Comparison of ENCODE assay signal across 21 cellular contexts in genomic region chr2:34365937-34366336, GRCh38.
A peak's percentile ranks its signal among the peaks of the same experiment; 100 is the strongest.
DNase-seq lines count a peak whose midpoint lies in the region; ATAC-seq, FAIRE-seq and TF ChIP-seq lines count a peak whose summit lies in the region.
"Had no signal": no experiment of that assay in that cellular context is flagged by ENCODE, and none has a peak within 500 bp of the region (broad histone marks: within the 10 kb centered on the region; RNA-seq: fewer than 3 reads in every experiment).

No MANE protein-coding gene starts in this region.

- peaks cover 14% of the 10 kb centered on the region for H3K4me1 Mint-ChIP-seq in astrocyte (ENCODE audit: low read depth, unreplicated experiment)
- H3K4me1 Mint-ChIP-seq: natural killer cell had no signal

- H3K4me2 ChIP-seq in astrocyte (ENCODE audit: low read length): no peak overlapping the region

- H3K4me3 ChIP-seq in astrocyte (ENCODE audit: insufficient read depth, low read depth, low read length): no peak overlapping the region
- H3K4me3 ChIP-seq in iPS-18a (ENCODE audit: low read length): peak overlapping the region; percentile 68
- no peak overlapping the region for H3K4me3 ChIP-seq in pancreas
- H3K4me3 ChIP-seq: lower lobe of right lung had no signal

- H3K9ac ChIP-seq in astrocyte (ENCODE audit: low read length) (no peak overlapping the region), iPS-18a (ENCODE audit: low read length) (peak overlapping the region; percentile 34)

- H3K4me1 ChIP-seq in astrocyte (ENCODE audit: insufficient read depth, low read length) (no peaks in the 10 kb centered on the region), iPS-18a (ENCODE audit: control insufficient read depth, low read depth, low read length) (peaks cover 44% of the 10 kb centered on the region), pancreas (peaks cover 11 to 17% (median 16%) of the 10 kb centered on the region in 3 donors)
- H3K4me1 ChIP-seq: lower lobe of right lung had no signal

- intact Hi-C loops in pancreas (cut with DNase I): no loop called here

- H3K27ac ChIP-seq in astrocyte (ENCODE audit: low read depth, low read length): no peak overlapping the region
- peak overlapping the region; percentile 64 for H3K27ac ChIP-seq in iPS-18a (ENCODE audit: low read length)
- H3K27ac ChIP-seq in pancreas: peak overlapping the region; percentile 23 to 63 (median 59)
- H3K27ac ChIP-seq: lower lobe of right lung had no signal

- H3K79me2 ChIP-seq in astrocyte (ENCODE audit: insufficient read depth, low read length): no peaks in the 10 kb centered on the region

- H3K36me3 Mint-ChIP-seq in astrocyte (ENCODE audit: low read depth, unreplicated experiment): no peaks in the 10 kb centered on the region
- H3K36me3 Mint-ChIP-seq: natural killer cell had no signal

- H3K9me3 ChIP-seq in astrocyte (ENCODE audit: insufficient read depth, low read depth, low read length) (no peaks in the 10 kb centered on the region), iPS-18a (ENCODE audit: control insufficient read depth, low read depth, low read length) (no peaks in the 10 kb centered on the region), pancreas (no peaks in the 10 kb centered on the region)
- H3K9me3 ChIP-seq: lower lobe of right lung had no signal

- CTCF ChIA-PET in HEK293T (lab: Yijun Ruan, JAX): no interaction called here
- CTCF ChIA-PET in GM10248 (lab: Yijun Ruan, JAX): interaction anchor here (1.4 kb wide), 1 partner anchor 13 kb away, joined by 4 read pairs; no protein-coding TSS in a partner anchor

- no peak overlapping the region for H3K4me3 Mint-ChIP-seq in astrocyte (ENCODE audit: unreplicated experiment)
- H3K4me3 Mint-ChIP-seq: natural killer cell had no signal

- FAIRE-seq in astrocyte (lab: Jason Lieb, UNC): no peak
- FAIRE-seq in pancreas (lab: Jason Lieb, UNC): no peak
- FAIRE-seq: bronchial epithelial cell, HepG2 had no signal

- H3K27ac Mint-ChIP-seq in astrocyte (ENCODE audit: unreplicated experiment): peak overlapping the region; percentile 10
- H3K27ac Mint-ChIP-seq: natural killer cell had no signal

- ATAC-seq in pancreas (peak; percentile 96 to 99 (median 98)), GM18502 (IDR thresholded peaks at IDR 0.05; ENCODE audit: poor library complexity, unreplicated experiment) (no peak), GM18873 (IDR thresholded peaks at IDR 0.05; ENCODE audit: low FRiP score, unreplicated experiment) (no peak)
- ATAC-seq: HepG2, lower lobe of right lung, natural killer cell, Panc1 had no signal

- no peaks in the 10 kb centered on the region for H3K27me3 Mint-ChIP-seq in astrocyte (ENCODE audit: low read depth, unreplicated experiment)

- H2AFZ ChIP-seq in astrocyte (ENCODE audit: low read depth, low read length): no peak overlapping the region

- no peaks in the 10 kb centered on the region for H3K9me3 Mint-ChIP-seq in astrocyte (ENCODE audit: unreplicated experiment)

- H3K36me3 ChIP-seq in astrocyte (ENCODE audit: insufficient read depth, low read length) (no peaks in the 10 kb centered on the region), iPS-18a (ENCODE audit: control insufficient read depth, low read depth, low read length) (no peaks in the 10 kb centered on the region), pancreas (no peaks in the 10 kb centered on the region)
- H3K36me3 ChIP-seq: lower lobe of right lung had no signal

- no peaks in the 10 kb centered on the region for H3K27me3 ChIP-seq in astrocyte (ENCODE audit: insufficient read depth, low read length)
- no peaks in the 10 kb centered on the region for H3K27me3 ChIP-seq in iPS-18a (ENCODE audit: control insufficient read depth, insufficient read depth, low read length)
- no peaks in the 10 kb centered on the region for H3K27me3 ChIP-seq in pancreas

- 12 to 19% methylated on average over 3 of the region's 3 CpGs for WGBS in pancreas, 2 donors

- no peaks in the 10 kb centered on the region for H4K20me1 ChIP-seq in astrocyte (ENCODE audit: insufficient read depth, low read length)

- DNase-seq in HEK293T (ENCODE audit: extremely low spot score) (peak; percentile 21), astrocyte (ENCODE audit: low read depth) (no peak), pancreas (peak in 5 of 6 donors; percentile 64 to 84 (median 79)), hypothalamus (lab: John Stamatoyannopoulos, UW) (no peak), GM10248 (ENCODE audit: extremely low spot score) (no peak)
- DNase-seq: activated CD4-positive, alpha-beta T cell treated with anti-CD3 and anti-CD28 coated beads, Interleukin-2, amount 50 U/mL, for 1 hour; activated naive CD4-positive, alpha-beta T cell treated with anti-CD3 and anti-CD28 coated beads, Interleukin-2, amount 50 U/mL, for 16 hours; activated T-cell treated with anti-CD3 and anti-CD28 coated beads for 4 hours; COR-L47; effector CD8-positive, alpha-beta T cell; GF-D8; lower lobe of right lung; natural killer cell; NCI-H1694; stimulated activated CD4-positive, alpha-beta T cell treated with anti-CD3 and anti-CD28 coated beads, Interleukin-4, amount 100 ng/mL, for 1 hour had no signal

- TF ChIP-seq CTCF in astrocyte (IDR thresholded peaks at IDR 0.05; ENCODE audit: insufficient read depth, low read depth, low read length) (no peak), pancreas (IDR thresholded peaks at IDR 0.05) (no peak), GM10248 (IDR thresholded peaks at IDR 0.05; ENCODE audit: control extremely low read depth, extremely low read depth, low read depth, missing control alignments) (no peak)

- POLR2A ChIA-PET in HEK293T (lab: Yijun Ruan, JAX) (no interaction called here), GM10248 (lab: Yijun Ruan, JAX) (no interaction called here)

TF ChIP-seq in HEK293T, 16 proteins besides CTCF, POLR2A, EP300 and RAD21:
- TF ChIP-seq FOXM1 (IDR thresholded peaks at IDR 0.05; ENCODE audit: borderline replicate concordance) (no peak), PKNOX1 (IDR thresholded peaks at IDR 0.05) (no peak), HDGF (IDR thresholded peaks at IDR 0.05; ENCODE audit: borderline replicate concordance) (no peak), L3MBTL2 (conservative IDR thresholded peaks at IDR 0.05) (no peak), ELF4 (IDR thresholded peaks at IDR 0.05) (no peak), NFRKB (IDR thresholded peaks at IDR 0.05) (no peak), ARNT (IDR thresholded peaks at IDR 0.05) (no peak), BHLHE40 (IDR thresholded peaks at IDR 0.05; ENCODE audit: borderline replicate concordance) (no peak), FOXK2 (IDR thresholded peaks at IDR 0.05) (no peak), CTBP1 (IDR thresholded peaks at IDR 0.05; ENCODE audit: borderline replicate concordance) (no peak), ZNF384 (IDR thresholded peaks at IDR 0.05) (no peak), FOXA1 (IDR thresholded peaks at IDR 0.05) (no peak), LEF1 (IDR thresholded peaks at IDR 0.05; ENCODE audit: borderline replicate concordance) (no peak), SUZ12 (IDR thresholded peaks at IDR 0.05) (no peak), SP1 (IDR thresholded peaks at IDR 0.05) (no peak)

Comparison
In these comparisons a context has a peak if more than half of its experiments do, and no peak if none do; other contexts are left out.
1. DNase-seq: peak in HEK293T (single experiment) and pancreas (5 of 6); none in astrocyte (single experiment), hypothalamus (0 of 51) and GM10248 (single experiment).
2. ATAC-seq: peak in pancreas (4 of 4); none in GM18502 (single experiment) and GM18873 (single experiment).